In the genomic region with DNA sequence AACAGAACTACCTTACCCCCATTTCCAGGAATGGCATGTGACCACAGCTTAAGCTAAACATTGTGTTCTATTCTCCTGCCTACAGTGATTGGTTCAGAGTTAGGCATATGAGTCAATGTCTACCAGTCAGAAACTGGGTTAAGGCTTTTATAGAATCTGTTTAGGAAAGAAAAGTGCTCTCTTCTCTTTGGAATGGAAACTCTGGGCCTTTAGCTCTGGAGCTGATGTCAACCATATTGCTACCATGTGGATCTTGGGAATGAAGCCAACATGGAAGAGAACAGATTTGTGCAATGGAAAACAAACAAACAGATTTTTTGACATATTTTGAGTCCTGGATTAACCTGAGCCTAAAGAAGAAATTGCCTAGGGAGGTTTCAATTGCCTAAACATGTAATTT, we compare ENCODE assay signal across 20 cellular contexts.
"Had no signal": no experiment of that assay in that cellular context is flagged by ENCODE, and none has a peak within 500 bp of the region (broad histone marks: within the 10 kb centered on the region; RNA-seq: fewer than 3 reads in every experiment).

No MANE protein-coding gene starts in this region.

- DNase-seq: activated CD4-positive, alpha-beta memory T cell treated with anti-CD3 and anti-CD28 coated beads for 36 hours; activated CD4-positive, alpha-beta T cell treated with anti-CD3 and anti-CD28 coated beads for 48 hours; activated effector memory CD4-positive, alpha-beta T cell treated with anti-CD3 and anti-CD28 coated beads, Interleukin-2, amount 50 U/mL, for 16 hours; activated naive CD4-positive, alpha-beta T cell treated with anti-CD3 and anti-CD28 coated beads, Interleukin-2, amount 10 ng/mL, durations not matched to agents 7 days and 5 days; anterior cingulate cortex; body of pancreas; central memory CD4-positive, alpha-beta T cell; effector memory CD4-positive, alpha-beta T cell; foreskin keratinocyte; kidney glomerular epithelial cell; left ventricle myocardium inferior; retina; sigmoid colon; stimulated activated CD4-positive, alpha-beta T cell treated with anti-CD3 and anti-CD28 coated beads, Interleukin-2, amount 100 ng/mL, for 48 hours; stimulated activated CD8-positive, alpha-beta memory T cell treated with anti-CD3 and anti-CD28 coated beads, Interleukin-4, amount 100 ng/mL, for 48 hours; stimulated activated naive CD4-positive, alpha-beta T cell; T-helper 2 cell had no signal

- H3K27ac ChIP-seq: body of pancreas, foreskin keratinocyte, left ventricle myocardium inferior, sigmoid colon, thoracic aorta had no signal

- H3K9me3 ChIP-seq: body of pancreas, left ventricle myocardium inferior, sigmoid colon, thoracic aorta had no signal

- ATAC-seq: body of pancreas; foreskin keratinocyte; natural killer cell treated with Interleukin-12 subunit alpha and Interleukin-12 subunit beta and Interleukin-15 and Interleukin-18, amount 100 ng/mL, for 72 hours had no signal

- H3K27me3 ChIP-seq: body of pancreas, foreskin keratinocyte, sigmoid colon had no signal

- FAIRE-seq: colon had no signal

- H3K4me1 ChIP-seq: body of pancreas, left ventricle myocardium inferior had no signal

- H3K4me3 ChIP-seq: body of pancreas, left ventricle myocardium inferior, sigmoid colon, thoracic aorta had no signal

- H3K36me3 ChIP-seq: left ventricle myocardium inferior, sigmoid colon, thoracic aorta had no signal
